1 cellular context compared by ENCODE assay signal in the genomic region with DNA sequence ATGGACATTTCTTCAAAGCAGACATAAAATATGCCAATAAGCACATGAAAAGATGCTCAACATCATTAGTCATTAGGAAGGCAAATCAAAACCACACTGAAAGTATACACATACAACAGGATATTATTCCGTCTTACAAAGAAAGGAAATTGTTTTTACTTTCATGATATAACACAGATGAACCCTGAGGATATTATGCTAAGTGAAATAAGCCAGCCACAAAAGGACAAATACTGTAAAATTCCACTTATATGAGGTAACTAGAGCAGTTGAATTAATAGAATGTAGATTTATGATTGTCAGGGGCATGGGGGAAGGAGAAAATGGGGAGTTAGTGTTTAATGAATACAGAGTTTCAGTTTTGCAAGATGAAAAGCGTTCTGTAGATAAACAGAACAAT.
TF ChIP-seq lines count a peak whose summit lies in the region.

No MANE protein-coding gene starts in this region.

TF ChIP-seq in IMR-90, 13 proteins besides CTCF, POLR2A, EP300 and RAD21:
- TF ChIP-seq RFX5 (IDR thresholded peaks at IDR 0.05; ENCODE audit: low read depth, low read length): no peak
- no peak for TF ChIP-seq FOS (IDR thresholded peaks at IDR 0.05; ENCODE audit: low read depth, low read length)
- no peak for TF ChIP-seq CHD1 (IDR thresholded peaks at IDR 0.05; ENCODE audit: low read depth, low read length)
- TF ChIP-seq RCOR1 (IDR thresholded peaks at IDR 0.05; ENCODE audit: insufficient replicate concordance, low read length): no peak
- no peak for TF ChIP-seq CEBPB (IDR thresholded peaks at IDR 0.05; ENCODE audit: low read depth, low read length)
- TF ChIP-seq, protein P1, sequence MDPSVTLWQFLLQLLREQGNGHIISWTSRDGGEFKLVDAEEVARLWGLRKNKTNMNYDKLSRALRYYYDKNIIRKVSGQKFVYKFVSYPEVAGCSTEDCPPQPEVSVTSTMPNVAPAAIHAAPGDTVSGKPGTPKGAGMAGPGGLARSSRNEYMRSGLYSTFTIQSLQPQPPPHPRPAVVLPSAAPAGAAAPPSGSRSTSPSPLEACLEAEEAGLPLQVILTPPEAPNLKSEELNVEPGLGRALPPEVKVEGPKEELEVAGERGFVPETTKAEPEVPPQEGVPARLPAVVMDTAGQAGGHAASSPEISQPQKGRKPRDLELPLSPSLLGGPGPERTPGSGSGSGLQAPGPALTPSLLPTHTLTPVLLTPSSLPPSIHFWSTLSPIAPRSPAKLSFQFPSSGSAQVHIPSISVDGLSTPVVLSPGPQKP (IDR thresholded peaks at IDR 0.05; ENCODE audit: borderline replicate concordance, low read depth, low read length): no peak
- TF ChIP-seq MAFK (IDR thresholded peaks at IDR 0.05; ENCODE audit: low read depth, low read length): no peak
- TF ChIP-seq BHLHE40 (IDR thresholded peaks at IDR 0.05; ENCODE audit: low read depth, low read length): no peak
- TF ChIP-seq SMC3 (IDR thresholded peaks at IDR 0.05; ENCODE audit: low read depth, low read length): no peak
